8 cellular contexts compared by ENCODE assay signal in the genomic region with DNA sequence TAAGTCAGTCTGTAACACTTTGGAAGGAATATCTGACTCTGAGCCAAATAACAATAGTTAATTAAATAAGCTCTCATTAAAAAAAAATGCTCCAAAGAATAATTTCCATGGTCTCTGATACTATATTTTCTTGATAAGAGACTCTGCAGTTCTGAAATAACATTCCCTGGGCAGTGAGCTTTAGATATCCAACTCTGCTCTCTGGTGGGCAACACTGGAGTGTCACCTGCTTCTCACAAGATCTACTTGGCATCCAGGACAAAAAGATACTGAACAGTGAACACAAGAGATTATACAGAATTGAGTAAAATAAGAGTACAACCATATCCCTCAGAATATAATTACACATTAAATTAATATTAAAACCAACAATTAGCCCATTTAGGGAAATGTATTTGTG. TPM values are rescaled to one million over a fixed set of nuclear protein-coding genes. Genes with fewer than 3 reads are reported as not detected.
A peak's percentile ranks its signal among the peaks of the same experiment; 100 is the strongest.
DNase-seq lines count a peak whose midpoint lies in the region; ATAC-seq and TF ChIP-seq lines count a peak whose summit lies in the region.

No MANE protein-coding gene starts in this region.

- peaks cover 4% of the 10 kb centered on the region; the same call in 1 of the 2 replicates for H3K4me1 Mint-ChIP-seq in WTC11
- peaks cover 2% of the 10 kb centered on the region for H3K4me1 Mint-ChIP-seq in activated T-cell treated with anti-CD3 and anti-CD28 coated beads, Interleukin-2, amount 50 U/mL, for 4 hours (ENCODE audit: low read depth)

- DNase-seq in ELR (ENCODE audit: low read depth), result peak; percentile 52
- peak; percentile 19 for DNase-seq in MV-4-11 (lab: John Stamatoyannopoulos, UW)
- peak; percentile 57 to 85 for DNase-seq in cardiac fibroblast (ENCODE audit: low read depth in 2 of 2)
- peak; percentile 43 for DNase-seq in myocyte (ENCODE audit: low read depth)
- no peak for DNase-seq in GF-D8 (lab: John Stamatoyannopoulos, UW)
- no peak for DNase-seq in WTC11 (ENCODE audit: low spot score)
- DNase-seq in activated T-cell treated with anti-CD3 and anti-CD28 coated beads, Interleukin-2, amount 50 U/mL, for 4 hours, result no peak

- H3K27me3 Mint-ChIP-seq in WTC11 (ENCODE audit: low read depth), result no peaks in the 10 kb centered on the region
- no peaks in the 10 kb centered on the region for H3K27me3 Mint-ChIP-seq in activated T-cell treated with anti-CD3 and anti-CD28 coated beads, Interleukin-2, amount 50 U/mL, for 4 hours (ENCODE audit: low read depth)

- ATAC-seq in WTC11, result no peak
- ATAC-seq in HG02885 (IDR thresholded peaks at IDR 0.05; ENCODE audit: poor library complexity, unreplicated experiment), result no peak
- ATAC-seq in activated T-cell treated with anti-CD3 and anti-CD28 coated beads, Interleukin-2, amount 50 U/mL, for 4 hours, result no peak

- H3K4me3 Mint-ChIP-seq in WTC11, result no peak overlapping the region
- no peak overlapping the region for H3K4me3 Mint-ChIP-seq in activated T-cell treated with anti-CD3 and anti-CD28 coated beads, Interleukin-2, amount 50 U/mL, for 4 hours

- POLR2A ChIA-PET in WTC11 (lab: Charles Lee), result no interaction called here

- TF ChIP-seq CTCF in cardiac fibroblast (IDR thresholded peaks at IDR 0.05; ENCODE audit: low read depth, low read length) (peak; percentile 38), WTC11 (IDR thresholded peaks at IDR 0.05) (no peak)

- CTCF ChIA-PET in WTC11 (lab: Charles Lee), result interaction anchor here (0.6 to 1.9 kb wide), 4 partner anchors 153 to 487 kb away, joined by 3 to 14 read pairs (median 3); no protein-coding TSS in a partner anchor

- H3K4me3 ChIP-seq in cardiac fibroblast (replicated peaks in 1 of 2; ENCODE audit: low read depth in 2 of 2, low read length in 2 of 2), result no peak overlapping the region

- peaks cover 27% of the 10 kb centered on the region for H3K36me3 Mint-ChIP-seq in WTC11
- H3K36me3 Mint-ChIP-seq in activated T-cell treated with anti-CD3 and anti-CD28 coated beads, Interleukin-2, amount 50 U/mL, for 4 hours (ENCODE audit: insufficient read depth), result peaks cover 49% of the 10 kb centered on the region

- H3K27ac Mint-ChIP-seq in WTC11, result no peak overlapping the region

- H3K9me3 Mint-ChIP-seq in WTC11, result no peaks in the 10 kb centered on the region
- no peaks in the 10 kb centered on the region for H3K9me3 Mint-ChIP-seq in activated T-cell treated with anti-CD3 and anti-CD28 coated beads, Interleukin-2, amount 50 U/mL, for 4 hours

TF ChIP-seq in WTC11, 78 proteins besides CTCF, POLR2A, EP300 and RAD21:
- TF ChIP-seq GRHL2 (CRISPR knock-in tag; IDR thresholded peaks at IDR 0.05; ENCODE audit: insufficient replicate concordance, severe bottlenecking) (no peak), ZNF121 (CRISPR knock-in tag; IDR thresholded peaks at IDR 0.05) (no peak), MAX (CRISPR knock-in tag; IDR thresholded peaks at IDR 0.05) (no peak), IRF1 (CRISPR knock-in tag; IDR thresholded peaks at IDR 0.05) (no peak), ZNF423 (CRISPR knock-in tag; IDR thresholded peaks at IDR 0.05) (no peak), ATF1 (CRISPR knock-in tag; IDR thresholded peaks at IDR 0.05) (no peak), IRF2 (CRISPR knock-in tag; IDR thresholded peaks at IDR 0.05; ENCODE audit: borderline replicate concordance, low read depth) (no peak), SOX15 (CRISPR knock-in tag; IDR thresholded peaks at IDR 0.05) (no peak), PRRX2 (CRISPR knock-in tag; IDR thresholded peaks at IDR 0.05) (no peak), FOXP4 (CRISPR knock-in tag; IDR thresholded peaks at IDR 0.05) (no peak), GTF2I (CRISPR knock-in tag; conservative IDR thresholded peaks at IDR 0.05) (no peak), RELA (CRISPR knock-in tag; IDR thresholded peaks at IDR 0.05; ENCODE audit: borderline replicate concordance) (no peak), ATF2 (CRISPR knock-in tag; IDR thresholded peaks at IDR 0.05; ENCODE audit: borderline replicate concordance, low read depth) (no peak)
- TF ChIP-seq, protein P1, sequence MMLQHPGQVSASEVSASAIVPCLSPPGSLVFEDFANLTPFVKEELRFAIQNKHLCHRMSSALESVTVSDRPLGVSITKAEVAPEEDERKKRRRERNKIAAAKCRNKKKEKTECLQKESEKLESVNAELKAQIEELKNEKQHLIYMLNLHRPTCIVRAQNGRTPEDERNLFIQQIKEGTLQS (CRISPR knock-in tag; conservative IDR thresholded peaks at IDR 0.05), result no peak
- TF ChIP-seq, protein P2, sequence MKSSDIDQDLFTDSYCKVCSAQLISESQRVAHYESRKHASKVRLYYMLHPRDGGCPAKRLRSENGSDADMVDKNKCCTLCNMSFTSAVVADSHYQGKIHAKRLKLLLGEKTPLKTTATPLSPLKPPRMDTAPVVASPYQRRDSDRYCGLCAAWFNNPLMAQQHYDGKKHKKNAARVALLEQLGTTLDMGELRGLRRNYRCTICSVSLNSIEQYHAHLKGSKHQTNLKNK (CRISPR knock-in tag; IDR thresholded peaks at IDR 0.05), result no peak
- TF ChIP-seq, protein P3, sequence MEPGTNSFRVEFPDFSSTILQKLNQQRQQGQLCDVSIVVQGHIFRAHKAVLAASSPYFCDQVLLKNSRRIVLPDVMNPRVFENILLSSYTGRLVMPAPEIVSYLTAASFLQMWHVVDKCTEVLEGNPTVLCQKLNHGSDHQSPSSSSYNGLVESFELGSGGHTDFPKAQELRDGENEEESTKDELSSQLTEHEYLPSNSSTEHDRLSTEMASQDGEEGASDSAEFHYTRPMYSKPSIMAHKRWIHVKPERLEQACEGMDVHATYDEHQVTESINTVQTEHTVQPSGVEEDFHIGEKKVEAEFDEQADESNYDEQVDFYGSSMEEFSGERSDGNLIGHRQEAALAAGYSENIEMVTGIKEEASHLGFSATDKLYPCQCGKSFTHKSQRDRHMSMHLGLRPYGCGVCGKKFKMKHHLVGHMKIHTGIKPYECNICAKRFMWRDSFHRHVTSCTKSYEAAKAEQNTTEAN (CRISPR knock-in tag; IDR thresholded peaks at IDR 0.05), result no peak

RNA-seq across cellular contexts. Expression of gene BLMH, which starts 13.7 kb away (rescaled TPM):
- total RNA-seq in myocyte (19.8 and 24.1 TPM in 2 replicates), WTC11 (2021) (63.9 to 67.3 TPM (median 65.3 TPM) in 3 replicates)
- polyA plus RNA-seq in myocyte (2012), result 22.8 TPM
- total RNA-seq in activated T-cell treated with anti-CD3 and anti-CD28 coated beads, Interleukin-2, amount 50 U/mL, for 4 hours, result 10 to 100 TPM; 67.5 to 81.8 (median 74.8) TPM

RNA-seq across cellular contexts. Expression of gene SLC6A4, which starts 42.5 kb away (rescaled TPM):
- total RNA-seq in myocyte (0.03 TPM in 1 of 2 replicates, not detected in the other), WTC11 (2021) (0.07 to 0.32 TPM (median 0.13 TPM) in 3 replicates)
- polyA plus RNA-seq in myocyte (2012), result 0.03 TPM
- not detected for total RNA-seq in activated T-cell treated with anti-CD3 and anti-CD28 coated beads, Interleukin-2, amount 50 U/mL, for 4 hours

RNA-seq across cellular contexts. Expression of gene TMIGD1, which starts 55.8 kb away (rescaled TPM):
- total RNA-seq in myocyte (not detected in 2 replicates), WTC11 (2021) (not detected in 3 replicates)
- not detected for polyA plus RNA-seq in myocyte (2012)
- total RNA-seq in activated T-cell treated with anti-CD3 and anti-CD28 coated beads, Interleukin-2, amount 50 U/mL, for 4 hours, result not detected

Comparison
In these comparisons a context has a peak if more than half of its experiments do, and no peak if none do; other contexts are left out.
1. DNase-seq: peak in ELR (single experiment), MV-4-11 (single experiment), cardiac fibroblast (2 of 2) and myocyte (single experiment); none in GF-D8 (single experiment), WTC11 (single experiment) and activated T-cell treated with anti-CD3 and anti-CD28 coated beads, Interleukin-2, amount 50 U/mL, for 4 hours (single experiment).